In genomic region chr1:208203127-208203847, GRCh38 we compare ENCODE assay signal across 1 cellular context.
TF ChIP-seq lines count a peak whose summit lies in the region.

No MANE protein-coding gene starts in this region.

TF ChIP-seq in HepG2, 621 proteins besides CTCF, POLR2A, EP300 and RAD21 (continued from another document and continues in another):
- 0 out of 2 replicates have a peak, but pooled peaks have one; percentile 20 for TF ChIP-seq ZNF609 (CRISPR knock-in tag; IDR thresholded peaks at IDR 0.05; ENCODE audit: borderline replicate concordance)
- TF ChIP-seq NCOA2 (CRISPR knock-in tag; IDR thresholded peaks at IDR 0.05), result peak; percentile 36; the same call in 1 of the 2 replicates
- TF ChIP-seq ZNF639 (CRISPR knock-in tag; conservative IDR thresholded peaks at IDR 0.05), result no peak
- TF ChIP-seq ZNF3 (CRISPR knock-in tag; IDR thresholded peaks at IDR 0.05), result peak; percentile 64; the same call in 1 of the 2 replicates
- peak; percentile 18; the same call in 1 of the 2 replicates for TF ChIP-seq SOX13 (IDR thresholded peaks at IDR 0.05)
- peak in 1 of 2 experiments; percentile 76; a peak in 2 of 4 replicates for TF ChIP-seq SOX13 (CRISPR knock-in tag; conservative IDR thresholded peaks at IDR 0.05 in 1 of 2, IDR thresholded peaks at IDR 0.05 in 1 of 2)
- TF ChIP-seq ZNF710 (CRISPR knock-in tag; IDR thresholded peaks at IDR 0.05; ENCODE audit: borderline replicate concordance), result peak; percentile 52; the same call in 1 of the 2 replicates
- TF ChIP-seq FOXA1 (IDR thresholded peaks at IDR 0.05), result 0 out of 2 replicates have a peak, but pooled peaks have one; percentile 22
- TF ChIP-seq FOXA1 (CRISPR knock-in tag; IDR thresholded peaks at IDR 0.05), result peak; percentile 90
- 0 out of 2 replicates have a peak, but pooled peaks have one; percentile 28 for TF ChIP-seq HHEX (CRISPR knock-in tag; IDR thresholded peaks at IDR 0.05)
- no peak for TF ChIP-seq LCORL (IDR thresholded peaks at IDR 0.05)
- 0 out of 2 replicates have a peak, but pooled peaks have one; percentile 23 for TF ChIP-seq LCORL (CRISPR knock-in tag; IDR thresholded peaks at IDR 0.05)
- TF ChIP-seq PAXIP1 (CRISPR knock-in tag; conservative IDR thresholded peaks at IDR 0.05), result peak; percentile 64; the same call in 1 of the 2 replicates
- peak; percentile 43 for TF ChIP-seq ARID5B (CRISPR knock-in tag; IDR thresholded peaks at IDR 0.05)
- no peak for TF ChIP-seq ZNF138 (CRISPR knock-in tag; IDR thresholded peaks at IDR 0.05; ENCODE audit: low read depth)
- TF ChIP-seq HES4 (CRISPR knock-in tag; IDR thresholded peaks at IDR 0.05; ENCODE audit: borderline replicate concordance), result no peak
- peak; percentile 32; the same call in 1 of the 2 replicates for TF ChIP-seq ZNF788 (CRISPR knock-in tag; IDR thresholded peaks at IDR 0.05; ENCODE audit: borderline replicate concordance)
- TF ChIP-seq THRA (CRISPR knock-in tag; IDR thresholded peaks at IDR 0.05; ENCODE audit: borderline replicate concordance), result no peak
- TF ChIP-seq ZNF281 (CRISPR knock-in tag; IDR thresholded peaks at IDR 0.05; ENCODE audit: borderline replicate concordance), result peak; percentile 81
- TF ChIP-seq SIN3B (IDR thresholded peaks at IDR 0.05; ENCODE audit: low read length), result no peak
- peak; percentile 82 for TF ChIP-seq FOXA3 (CRISPR knock-in tag; IDR thresholded peaks at IDR 0.05)
- TF ChIP-seq ZNF34 (CRISPR knock-in tag; IDR thresholded peaks at IDR 0.05; ENCODE audit: borderline replicate concordance), result no peak
- no peak for TF ChIP-seq SRSF9 (IDR thresholded peaks at IDR 0.05; ENCODE audit: borderline replicate concordance, insufficient read depth, low read depth, low read length, poor library complexity, severe bottlenecking)
- no peak for TF ChIP-seq ZNF75D (CRISPR knock-in tag; IDR thresholded peaks at IDR 0.05; ENCODE audit: borderline replicate concordance)
- TF ChIP-seq ISX (CRISPR knock-in tag; conservative IDR thresholded peaks at IDR 0.05), result no peak
- no peak for TF ChIP-seq NFE2L2 (IDR thresholded peaks at IDR 0.05; ENCODE audit: low read length)
- peak; percentile 78 for TF ChIP-seq TBX2 (CRISPR knock-in tag; IDR thresholded peaks at IDR 0.05; ENCODE audit: borderline replicate concordance)
